Comparison of ENCODE assay signal across 10 cellular contexts in the genomic region with DNA sequence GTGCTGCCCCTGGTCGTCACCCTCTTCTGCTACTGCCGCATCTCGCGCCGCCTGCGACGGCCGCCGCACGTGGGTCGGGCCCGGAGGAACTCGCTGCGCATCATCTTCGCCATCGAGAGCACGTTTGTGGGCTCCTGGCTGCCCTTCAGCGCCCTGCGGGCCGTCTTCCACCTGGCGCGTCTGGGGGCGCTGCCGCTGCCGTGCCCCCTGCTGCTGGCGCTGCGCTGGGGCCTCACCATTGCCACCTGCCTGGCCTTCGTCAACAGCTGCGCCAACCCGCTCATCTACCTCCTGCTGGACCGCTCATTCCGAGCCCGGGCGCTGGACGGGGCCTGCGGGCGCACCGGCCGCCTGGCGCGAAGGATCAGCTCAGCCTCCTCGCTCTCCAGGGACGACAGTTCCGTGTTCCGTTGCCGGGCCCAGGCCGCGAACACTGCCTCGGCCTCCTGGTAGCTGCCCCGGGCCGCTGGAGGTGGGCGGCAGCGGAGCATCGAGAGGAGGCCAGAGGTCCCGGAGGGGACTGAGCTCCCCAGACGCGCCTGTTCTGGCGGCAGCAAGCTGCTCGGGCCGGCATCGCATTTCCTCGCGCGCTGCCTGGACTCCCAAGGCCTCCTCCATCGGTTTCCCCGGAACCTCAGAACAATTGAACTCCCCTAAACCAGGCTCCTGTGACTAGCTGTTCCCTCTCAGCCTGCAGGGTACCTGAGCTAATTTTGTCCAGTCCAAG. TPM values are rescaled to one million over a fixed set of nuclear protein-coding genes. Genes with fewer than 3 reads are reported as not detected.
DNase-seq lines count a peak whose midpoint lies in the region; ATAC-seq and TF ChIP-seq lines count a peak whose summit lies in the region.
"Had no signal": no experiment of that assay in that cellular context is flagged by ENCODE, and none has a peak within 500 bp of the region (broad histone marks: within the 10 kb centered on the region; RNA-seq: fewer than 3 reads in every experiment).

No MANE protein-coding gene starts in this region.

- H3K36me3 ChIP-seq in right atrium auricular region (no peaks in the 10 kb centered on the region), skeletal muscle satellite cell (ENCODE audit: insufficient read depth, low read length) (no peaks in the 10 kb centered on the region)

- H3K9ac ChIP-seq in skeletal muscle satellite cell (ENCODE audit: low read depth, low read length), result no peak overlapping the region

- H3K4me2 ChIP-seq in skeletal muscle satellite cell (ENCODE audit: low read length), result peak overlapping the region; percentile 86

- H3K27me3 Mint-ChIP-seq in T-cell, result peaks cover 31 to 32% of the 10 kb centered on the region in 2 donors

- DNase-seq in GM10248 (ENCODE audit: extremely low spot score), result peak; percentile 13
- DNase-seq in T-cell, result peak in 1 of 34 experiments; percentile 10
- peak; percentile 30 for DNase-seq in right atrium auricular region (ENCODE audit: low spot score)
- DNase-seq in activated effector memory CD4-positive, alpha-beta T cell treated with Interleukin-2 at 50 U/mL for 16 hours, result no peak
- no peak for DNase-seq in stimulated activated CD4-positive, alpha-beta T cell treated with anti-CD3 and anti-CD28 coated beads, Interleukin-4, amount 100 ng/mL, for 1 hour
- DNase-seq: NCI-H82, T-helper 1 cell had no signal

- peak overlapping the region; percentile 63 to 71 for H3K27ac Mint-ChIP-seq in T-cell

- ATAC-seq in T-cell (replicated peaks in 1 of 4), result peak in 1 of 4 experiments; percentile 55
- no peak for ATAC-seq in GM21529 (IDR thresholded peaks at IDR 0.05; ENCODE audit: unreplicated experiment)
- no peak for ATAC-seq in GM19035 (IDR thresholded peaks at IDR 0.05; ENCODE audit: unreplicated experiment)

- no peak for TF ChIP-seq CTCF in GM10248 (IDR thresholded peaks at IDR 0.05; ENCODE audit: control extremely low read depth, extremely low read depth, low read depth, missing control alignments)
- no peak for TF ChIP-seq CTCF in right atrium auricular region (IDR thresholded peaks at IDR 0.05)

- POLR2A ChIA-PET in GM10248 (lab: Yijun Ruan, JAX) (no interaction called here), T-cell (lab: Charles Lee) (no interaction called here)

- no peak overlapping the region for H3K27ac ChIP-seq in right atrium auricular region

- H3K4me1 ChIP-seq in right atrium auricular region, result peaks cover 0 to 13% of the 10 kb centered on the region in 2 donors
- peaks cover 8% of the 10 kb centered on the region for H3K4me1 ChIP-seq in skeletal muscle satellite cell (ENCODE audit: control insufficient read depth, insufficient read depth, low read length)

- H3K27me3 ChIP-seq in right atrium auricular region (peaks cover 12 to 24% of the 10 kb centered on the region in 2 donors), skeletal muscle satellite cell (ENCODE audit: control insufficient read depth, insufficient read depth, low read length) (peaks cover 81% of the 10 kb centered on the region)

- peak overlapping the region; percentile 54 to 74 (median 72) for H3K4me3 Mint-ChIP-seq in T-cell

- peaks cover 44 to 79% (median 65%) of the 10 kb centered on the region in 3 donors for H3K4me1 Mint-ChIP-seq in T-cell

- no peaks in the 10 kb centered on the region for H3K9me3 ChIP-seq in right atrium auricular region
- no peaks in the 10 kb centered on the region for H3K9me3 ChIP-seq in skeletal muscle satellite cell (replicated peaks; ENCODE audit: low read length)

- no peaks in the 10 kb centered on the region for H3K9me3 Mint-ChIP-seq in T-cell

- H3K4me3 ChIP-seq in right atrium auricular region (peak overlapping the region in 1 of 2 donors; percentile 42), skeletal muscle satellite cell (ENCODE audit: low read length) (peak overlapping the region; percentile 55)

- H3K36me3 Mint-ChIP-seq in T-cell, result peaks cover 3% of the 10 kb centered on the region

- CTCF ChIA-PET in GM10248 (lab: Yijun Ruan, JAX), result interaction anchor here (0.8 to 1.5 kb wide), 3 partner anchors 14 to 34 kb away, joined by 3 to 8 read pairs (median 3); no protein-coding TSS in a partner anchor
- CTCF ChIA-PET in T-cell (lab: Charles Lee), result interaction anchor here in 1 of 2 donors (0.5 kb wide), 1 partner anchor 848 kb away, joined by 3 read pairs; no protein-coding TSS in a partner anchor

RNA-seq across cellular contexts. Expression of gene GPR25, which starts 1.1 kb away (rescaled TPM):
- total RNA-seq in T-cell, result 1 to 10 TPM; 1.2 to 6.7 (median 1.8) TPM
- not detected for total RNA-seq in right atrium auricular region
- total RNA-seq in skeletal muscle satellite cell (2012; rRNA removed), result not detected in 2 replicates

RNA-seq across cellular contexts. Expression of gene INAVA, which starts 20.9 kb away (rescaled TPM):
- total RNA-seq in T-cell, result under 1 TPM in 4 of 5 donors, not detected in 1; 0.09 to 0.62 (median 0.25) TPM
- not detected for total RNA-seq in right atrium auricular region
- under 0.01 TPM in 1 of 2 replicates, not detected in the other for total RNA-seq in skeletal muscle satellite cell (2012; rRNA removed)

Comparison
In these comparisons a context has a peak if more than half of its experiments do, and no peak if none do; other contexts are left out.
1. DNase-seq: peak in GM10248 (single experiment) and right atrium auricular region (single experiment); none in activated effector memory CD4-positive, alpha-beta T cell treated with Interleukin-2 at 50 U/mL for 16 hours (single experiment) and stimulated activated CD4-positive, alpha-beta T cell treated with anti-CD3 and anti-CD28 coated beads, Interleukin-4, amount 100 ng/mL, for 1 hour (single experiment).